In the genomic region with DNA sequence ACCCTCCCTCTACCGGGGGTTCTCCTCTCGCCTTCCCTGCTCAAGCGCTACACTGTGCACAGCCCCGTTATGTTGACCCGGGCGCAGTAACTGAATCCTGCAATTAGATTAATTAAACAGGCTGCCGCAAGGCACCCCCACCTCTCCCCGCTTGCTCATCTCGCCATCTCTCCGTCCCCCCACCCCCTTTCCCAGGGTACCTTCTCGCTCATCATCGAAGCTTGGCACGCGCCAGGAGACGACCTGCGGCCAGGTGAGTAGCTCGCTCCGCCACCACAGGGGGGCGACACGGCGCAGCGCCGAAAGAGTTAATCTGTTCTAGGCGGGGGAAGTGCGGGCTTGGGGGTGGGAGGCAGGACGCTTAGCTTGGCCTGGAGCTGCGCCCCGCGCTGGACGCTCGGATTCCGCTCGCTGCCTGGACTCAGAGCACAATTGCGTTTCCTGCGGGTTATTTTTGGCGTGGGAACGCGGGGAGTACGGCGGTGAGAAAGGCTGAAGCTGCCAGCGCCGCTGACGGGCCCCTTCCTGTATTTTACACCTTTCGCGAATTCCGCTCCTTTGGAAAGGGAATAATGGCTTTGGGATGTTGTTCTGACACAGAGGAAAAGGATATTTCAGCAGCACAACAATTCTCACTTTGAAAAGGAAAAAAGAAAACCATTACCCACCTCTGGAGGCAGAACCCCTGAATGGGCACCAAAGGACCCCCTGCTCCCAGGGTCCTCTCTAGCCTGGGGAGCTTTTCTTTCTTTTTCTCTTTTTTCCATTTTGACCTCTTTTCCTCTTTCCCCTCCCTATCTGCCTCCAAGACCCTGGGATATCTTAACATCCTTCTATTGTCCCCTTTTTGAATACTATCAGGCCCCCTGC, we compare ENCODE assay signal across 7 cellular contexts. TPM values are rescaled to one million over a fixed set of nuclear protein-coding genes. Genes with fewer than 3 reads are reported as not detected.
DNase-seq lines count a peak whose midpoint lies in the region; ATAC-seq and TF ChIP-seq lines count a peak whose summit lies in the region.

No MANE protein-coding gene starts in this region.

- in situ Hi-C loops in GM13976 (cut with MboI; ENCODE audit: low sequenced_read_pairs, unreplicated experiment): no loop called here

- peak; percentile 49 for ATAC-seq in left cardiac atrium
- ATAC-seq in GM19397 (IDR thresholded peaks at IDR 0.05; ENCODE audit: unreplicated experiment): no peak

- peak; percentile 82 for TF ChIP-seq CTCF in GM13976 (IDR thresholded peaks at IDR 0.05; ENCODE audit: borderline replicate concordance, control extremely low read depth, extremely low read depth, insufficient read depth, missing control alignments)

- H3K4me3 ChIP-seq in skeletal muscle cell (ENCODE audit: low read depth, low read length): peak overlapping the region; percentile 43

- DNase-seq in GM13976 (ENCODE audit: low spot score): peak; percentile 81
- peak; percentile 50 for DNase-seq in NCI-H526 treated with DMSO at 0.1 percent for 48 hours (lab: John Stamatoyannopoulos, UW)
- DNase-seq in activated naive CD4-positive, alpha-beta T cell treated with anti-CD3 and anti-CD28 coated beads, Interleukin-2, amount 50 U/mL, for 16 hours: peak; percentile 65
- peak; percentile 81 for DNase-seq in left cardiac atrium
- DNase-seq in skeletal muscle cell (ENCODE audit: low read depth): no peak
- DNase-seq in cortex of kidney (lab: John Stamatoyannopoulos, UW): no peak

- intact Hi-C loops in left cardiac atrium (cut with DNase I): no loop called here

RNA-seq across cellular contexts. Expression of a gene that starts 1.5 kb away (rescaled TPM):
- 1 to 10 TPM; 8.5 to 9.2 TPM for total RNA-seq in left cardiac atrium

RNA-seq across cellular contexts. Expression of a gene that starts 22.6 kb away (rescaled TPM):
- 1 to 10 TPM; 2.6 to 3.3 TPM for total RNA-seq in left cardiac atrium

RNA-seq across cellular contexts. Expression of a gene that starts 36.4 kb away (rescaled TPM):
- total RNA-seq in left cardiac atrium: 10 to 100 TPM; 17.1 to 23.7 TPM

RNA-seq across cellular contexts. Expression of a gene that starts 56.6 kb away (rescaled TPM):
- not detected for total RNA-seq in left cardiac atrium

Comparison
In these comparisons a context has a peak if more than half of its experiments do, and no peak if none do; other contexts are left out.
1. DNase-seq: peak in GM13976 (single experiment), NCI-H526 treated with DMSO at 0.1 percent for 48 hours (single experiment), activated naive CD4-positive, alpha-beta T cell treated with anti-CD3 and anti-CD28 coated beads, Interleukin-2, amount 50 U/mL, for 16 hours (single experiment) and left cardiac atrium (single experiment); none in skeletal muscle cell (single experiment) and cortex of kidney (single experiment).